In the genomic region with DNA sequence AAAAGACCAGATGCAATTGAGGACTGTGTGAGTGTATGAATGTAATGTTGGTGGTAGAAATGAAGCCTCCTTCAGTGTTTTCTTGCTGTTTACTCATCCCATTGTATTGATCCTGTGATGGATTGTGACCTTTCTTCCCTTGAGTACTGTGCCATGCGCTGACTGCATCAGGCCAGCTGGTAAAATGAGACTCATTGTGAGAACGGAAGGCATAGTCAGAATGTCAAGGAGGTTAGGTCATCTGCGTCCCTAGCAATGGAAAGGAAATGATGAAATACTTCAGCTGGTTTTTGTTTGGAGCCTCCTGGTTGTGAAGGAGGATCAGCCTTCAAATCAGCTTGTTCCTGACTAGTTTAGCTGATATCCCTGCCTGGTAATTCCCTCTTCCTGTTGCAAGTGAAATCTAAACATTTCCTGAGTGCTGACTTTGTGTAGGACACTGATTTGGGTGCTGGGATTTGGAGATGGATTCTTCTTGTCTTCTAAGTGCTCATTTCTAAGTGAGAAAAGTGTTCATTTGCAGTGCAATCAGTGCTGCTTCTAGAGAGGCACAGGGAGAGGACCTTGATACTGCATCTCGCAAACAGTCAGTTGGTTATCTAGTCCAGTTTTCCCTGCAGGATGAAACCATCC, we compare ENCODE assay signal across 8 cellular contexts. TPM values are rescaled to one million over a fixed set of nuclear protein-coding genes. Genes with fewer than 3 reads are reported as not detected.
A peak's percentile ranks its signal among the peaks of the same experiment; 100 is the strongest.
DNase-seq lines count a peak whose midpoint lies in the region; ATAC-seq and TF ChIP-seq lines count a peak whose summit lies in the region.

No MANE protein-coding gene starts in this region.

- no peaks in the 10 kb centered on the region for H3K4me1 ChIP-seq in ovary (ENCODE audit: insufficient read depth)

- no peaks in the 10 kb centered on the region for H3K9me3 ChIP-seq in ovary

- no peak for ATAC-seq in GM21423 (IDR thresholded peaks at IDR 0.05; ENCODE audit: unreplicated experiment)

- no peaks in the 10 kb centered on the region for H3K36me3 ChIP-seq in ovary

- no peaks in the 10 kb centered on the region for H3K27me3 ChIP-seq in ovary

- no peak for TF ChIP-seq EP300 in ovary (IDR thresholded peaks at IDR 0.05)

- intact Hi-C loops in ovary (cut with DNase I): no loop called here

- H3K4me3 ChIP-seq in WI38 (ENCODE audit: low read depth, low read length) (peak overlapping the region; percentile 9; the same call in 1 of the 2 replicates), skin epidermis (no peak overlapping the region), ovary (no peak overlapping the region)

- peak; percentile 55 for DNase-seq in COLO668 (lab: John Stamatoyannopoulos, UW; ENCODE audit: unreplicated experiment)
- peak; percentile 19 to 44 for DNase-seq in Kasumi-1 (lab: John Stamatoyannopoulos, UW)
- DNase-seq in glomerular endothelial cell (ENCODE audit: extremely low read depth, low read depth, low spot score): peak; percentile 99
- no peak for DNase-seq in GM13976 (ENCODE audit: low spot score)
- DNase-seq in ovary: no peak

- H3K27ac ChIP-seq in skin epidermis (peak overlapping the region in 11 of 21 experiments; percentile 4 to 65 (median 22)), ovary (no peak overlapping the region)

- TF ChIP-seq POLR2A in ovary (IDR thresholded peaks at IDR 0.05): no peak

- in situ Hi-C loops in GM13976 (cut with MboI; ENCODE audit: low sequenced_read_pairs, unreplicated experiment): loop anchor here (10.0 kb wide), 1 partner anchor 210 kb away; the partner anchor contains the start of gene TEX48

- TF ChIP-seq CTCF in WI38 (IDR thresholded peaks at IDR 0.05; ENCODE audit: low read depth, low read length) (no peak), GM13976 (IDR thresholded peaks at IDR 0.05; ENCODE audit: borderline replicate concordance, control extremely low read depth, extremely low read depth, insufficient read depth, missing control alignments) (no peak), ovary (IDR thresholded peaks at IDR 0.05) (no peak)

- 27 to 35% (median 29%) methylated on average over 4 of the region's 4 CpGs for WGBS in ovary, 3 donors

RNA-seq across cellular contexts. Expression of gene TNFSF8, which starts 35.5 kb away (rescaled TPM):
- total RNA-seq in glomerular endothelial cell: not detected in 2 replicates
- total RNA-seq in ovary: 1 to 10 TPM in 4 of 7 donors, under 1 TPM in 3; 0.45 to 1.6 (median 1.0) TPM
- 1 to 10 TPM in 1 of 2 donors, under 1 TPM in 1; 0.38 to 5.2 TPM for polyA plus RNA-seq in ovary

Comparison
In these comparisons a context has a peak if more than half of its experiments do, and no peak if none do; other contexts are left out.
1. DNase-seq: peak in COLO668 (single experiment), Kasumi-1 (2 of 2) and glomerular endothelial cell (single experiment); none in GM13976 (single experiment) and ovary (0 of 5).
2. H3K27ac ChIP-seq: peak in skin epidermis (11 of 21); none in ovary (0 of 2).